In genomic region chrX:155086202-155086840, GRCh38 we compare ENCODE assay signal across 8 cellular contexts. TPM values are rescaled to one million over a fixed set of nuclear protein-coding genes. Genes with fewer than 3 reads are reported as not detected.
A peak's percentile ranks its signal among the peaks of the same experiment; 100 is the strongest.
DNase-seq lines count a peak whose midpoint lies in the region; ATAC-seq and TF ChIP-seq lines count a peak whose summit lies in the region.

No MANE protein-coding gene starts in this region.

- no peaks in the 10 kb centered on the region for H3K9me3 ChIP-seq in body of pancreas

- no peaks in the 10 kb centered on the region for H3K36me3 ChIP-seq in body of pancreas (replicated peaks in 1 of 2; ENCODE audit: insufficient read depth in 1 of 2, low read depth in 2 of 2)

- H3K4me1 ChIP-seq in body of pancreas: no peaks in the 10 kb centered on the region

- no peak overlapping the region for H3K27ac ChIP-seq in body of pancreas

- intact Hi-C loops in body of pancreas (cut with DNase I): no loop called here

- in situ Hi-C loops in SK-MEL-5 (cut with HindIII; ENCODE audit: low pct_unique_long_range_greater_than_20kb, low sequenced_read_pairs): no loop called here

- no peak overlapping the region for H3K4me3 ChIP-seq in body of pancreas

- peak; percentile 19 to 54 (median 42) for TF ChIP-seq CTCF in body of pancreas (IDR thresholded peaks at IDR 0.05)

- DNase-seq in NCI-H82 (lab: John Stamatoyannopoulos, UW) (peak; percentile 56), NCI-H82 treated with DMSO at 0.1 percent for 48 hours (lab: John Stamatoyannopoulos, UW; ENCODE audit: unreplicated experiment) (no peak), SK-MEL-5 (ENCODE audit: low read depth, low spot score) (peak; percentile 72), body of pancreas (peak; percentile 36 to 57 (median 47)), medulla oblongata (ENCODE audit: extremely low spot score) (peak; percentile 9)

- 72 to 74% methylated on average over 20 to 22 of the region's 24 CpGs for WGBS in body of pancreas, 2 donors

- H3K27me3 ChIP-seq in body of pancreas: no peaks in the 10 kb centered on the region

- peak; percentile 53 for ATAC-seq in body of pancreas
- ATAC-seq in HG02763 (IDR thresholded peaks at IDR 0.05; ENCODE audit: unreplicated experiment): no peak
- no peak for ATAC-seq in GM21528 (IDR thresholded peaks at IDR 0.05; ENCODE audit: low FRiP score, unreplicated experiment)
- no peak for ATAC-seq in HG02678 (IDR thresholded peaks at IDR 0.05; ENCODE audit: unreplicated experiment)

- no peak for TF ChIP-seq POLR2A in body of pancreas (IDR thresholded peaks at IDR 0.05)

RNA-seq across cellular contexts. Expression of gene BRCC3, which starts 15.0 kb away (rescaled TPM):
- total RNA-seq in SK-MEL-5 (2014; rRNA removed; shearing (Covaris generic)): 6.3 and 8.1 TPM in 2 replicates
- polyA plus RNA-seq in SK-MEL-5 (2015; cell fraction: cytosol; rRNA removed): 8.6 and 10.4 TPM in 2 replicates
- polyA plus RNA-seq in SK-MEL-5 (2015; cell fraction: nucleus; rRNA removed): 8.9 and 12.6 TPM in 2 replicates
- 1 to 10 TPM; 6.3 to 7.5 TPM for total RNA-seq in body of pancreas

RNA-seq across cellular contexts. Expression of gene CMC4, which starts 15.4 kb away (rescaled TPM):
- total RNA-seq in SK-MEL-5 (2014; rRNA removed; shearing (Covaris generic)): 12.5 and 15.8 TPM in 2 replicates
- 11.8 and 13.2 TPM in 2 replicates for polyA plus RNA-seq in SK-MEL-5 (2015; cell fraction: cytosol; rRNA removed)
- 2.8 and 4.3 TPM in 2 replicates for polyA plus RNA-seq in SK-MEL-5 (2015; cell fraction: nucleus; rRNA removed)
- total RNA-seq in body of pancreas: 10 to 100 TPM in 1 of 2 donors, 1 to 10 TPM in 1; 8.9 to 20.5 TPM

RNA-seq across cellular contexts. Expression of gene MTCP1, which starts 15.4 kb away (rescaled TPM):
- 16.9 and 20.7 TPM in 2 replicates for total RNA-seq in SK-MEL-5 (2014; rRNA removed; shearing (Covaris generic))
- polyA plus RNA-seq in SK-MEL-5 (2015; cell fraction: cytosol; rRNA removed): 2.7 and 4.1 TPM in 2 replicates
- polyA plus RNA-seq in SK-MEL-5 (2015; cell fraction: nucleus; rRNA removed): 53.7 and 73.1 TPM in 2 replicates
- total RNA-seq in body of pancreas: 1 to 10 TPM; 2.6 to 3.0 TPM

RNA-seq across cellular contexts. Expression of gene FUNDC2, which starts 59.7 kb away (rescaled TPM):
- total RNA-seq in SK-MEL-5 (2014; rRNA removed; shearing (Covaris generic)): 70.0 and 81.8 TPM in 2 replicates
- polyA plus RNA-seq in SK-MEL-5 (2015; cell fraction: cytosol; rRNA removed): 36.0 and 44.4 TPM in 2 replicates
- polyA plus RNA-seq in SK-MEL-5 (2015; cell fraction: nucleus; rRNA removed): 14.8 and 25.0 TPM in 2 replicates
- total RNA-seq in body of pancreas: 10 to 100 TPM; 28.8 to 66.3 TPM
